In genomic region chr3:157166559-157166958, GRCh38 we compare ENCODE assay signal across 11 cellular contexts. TPM values are rescaled to one million over a fixed set of nuclear protein-coding genes. Genes with fewer than 3 reads are reported as not detected.
DNase-seq lines count a peak whose midpoint lies in the region; ATAC-seq, FAIRE-seq and TF ChIP-seq lines count a peak whose summit lies in the region.
"Had no signal": no experiment of that assay in that cellular context is flagged by ENCODE, and none has a peak within 500 bp of the region (broad histone marks: within the 10 kb centered on the region; RNA-seq: fewer than 3 reads in every experiment).

No MANE protein-coding gene starts in this region.

- H3K36me3 ChIP-seq in mucosa of rectum (ENCODE audit: control insufficient read depth in 2 of 2, insufficient read depth in 2 of 2, low read length in 2 of 2) (no peaks in the 10 kb centered on the region), MG63 (no peaks in the 10 kb centered on the region)

- peaks cover 6 to 25% of the 10 kb centered on the region in 2 donors for H3K4me1 ChIP-seq in mucosa of rectum (ENCODE audit: control insufficient read depth in 2 of 2, insufficient read depth in 2 of 2, low read length in 2 of 2)

- TF ChIP-seq CTCF in D721Med (IDR thresholded peaks at IDR 0.05; ENCODE audit: insufficient read depth, missing control alignments): no peak

- ATAC-seq in GM18867 (IDR thresholded peaks at IDR 0.05; ENCODE audit: unreplicated experiment) (peak; percentile 55), HG02571 (IDR thresholded peaks at IDR 0.05; ENCODE audit: unreplicated experiment) (peak; percentile 41), HG03520 (IDR thresholded peaks at IDR 0.05; ENCODE audit: unreplicated experiment) (peak; percentile 77)
- ATAC-seq: HCT116 had no signal

- H3K9ac ChIP-seq in mucosa of rectum (ENCODE audit: low read depth in 1 of 2, low read length in 2 of 2): peak overlapping the region in 1 of 2 donors; percentile 30

- peak overlapping the region; percentile 49 to 76 for H3K27ac ChIP-seq in mucosa of rectum (ENCODE audit: low read depth in 2 of 2, low read length in 2 of 2)

- H3K4me3 ChIP-seq in mucosa of rectum (ENCODE audit: low read length in 2 of 2): no peak overlapping the region
- H3K4me3 ChIP-seq in MG63: no peak overlapping the region

- no peaks in the 10 kb centered on the region for H3K27me3 ChIP-seq in mucosa of rectum (ENCODE audit: control insufficient read depth in 2 of 2, insufficient read depth in 2 of 2, low read length in 2 of 2)
- no peaks in the 10 kb centered on the region for H3K27me3 ChIP-seq in MG63

- H3K9me3 ChIP-seq in mucosa of rectum (ENCODE audit: control insufficient read depth in 2 of 2, low read length in 2 of 2) (no peaks in the 10 kb centered on the region), MG63 (no peaks in the 10 kb centered on the region)

- no peak for FAIRE-seq in D721Med (lab: Jason Lieb, UNC)

- DNase-seq in D721Med (ENCODE audit: insufficient read length, low spot score) (no peak), MG63 (no peak), T-helper 1 cell (no peak)
- no peak for DNase-seq in stimulated activated CD4-positive, alpha-beta T cell treated with anti-CD3 and anti-CD28 coated beads, Interleukin-2, amount 100 ng/mL, for 24 hours
- DNase-seq: GF-D8, NCI-H1105 treated with DMSO at 0.1 percent for 48 hours had no signal

RNA-seq across cellular contexts. Expression of gene CCNL1, which starts 6.6 kb away (rescaled TPM):
- total RNA-seq in MG63 (2014; rRNA removed; shearing (Covaris generic); ENCODE audit: low replicate concordance): 51.8 and 68.8 TPM in 2 replicates
